ENCODE assay signal across 14 cellular contexts in genomic region chr9:110252509-110253139, GRCh38. TPM values are rescaled to one million over a fixed set of nuclear protein-coding genes. Genes with fewer than 3 reads are reported as not detected.
DNase-seq lines count a peak whose midpoint lies in the region; ATAC-seq and TF ChIP-seq lines count a peak whose summit lies in the region.
"Had no signal": no experiment of that assay in that cellular context is flagged by ENCODE, and none has a peak within 500 bp of the region (broad histone marks: within the 10 kb centered on the region; RNA-seq: fewer than 3 reads in every experiment).

No MANE protein-coding gene starts in this region.

- no peaks in the 10 kb centered on the region for H3K9me3 Mint-ChIP-seq in activated naive CD4-positive, alpha-beta T cell treated with anti-CD3 and anti-CD28 coated beads for 36 hours
- H3K9me3 Mint-ChIP-seq in WTC11: no peaks in the 10 kb centered on the region

- no peak for TF ChIP-seq CTCF in WTC11 (IDR thresholded peaks at IDR 0.05)
- no peak for TF ChIP-seq CTCF in fibroblast of the aortic adventitia (IDR thresholded peaks at IDR 0.05; ENCODE audit: insufficient read depth, low read length)

- H3K4me3 Mint-ChIP-seq in activated naive CD4-positive, alpha-beta T cell treated with anti-CD3 and anti-CD28 coated beads for 36 hours: peak overlapping the region; percentile 4
- H3K4me3 Mint-ChIP-seq in WTC11: peak overlapping the region; percentile 98; the same call in 1 of the 2 replicates

- peak overlapping the region; percentile 37 for H3K27ac ChIP-seq in stomach smooth muscle (ENCODE audit: low read length)
- H3K27ac ChIP-seq: thoracic aorta had no signal

- CTCF ChIA-PET in activated naive CD4-positive, alpha-beta T cell treated with anti-CD3 and anti-CD28 coated beads for 36 hours (lab: Charles Lee): interaction anchor here (0.6 kb wide), 1 partner anchor 841 kb away, joined by 4 read pairs; no protein-coding TSS in a partner anchor
- CTCF ChIA-PET in WTC11 (lab: Charles Lee): no interaction called here

- H3K9me3 ChIP-seq in stomach smooth muscle (ENCODE audit: control insufficient read depth in 2 of 2, low read length in 2 of 2): no peaks in the 10 kb centered on the region
- H3K9me3 ChIP-seq: BE2C, thoracic aorta had no signal

- no peaks in the 10 kb centered on the region for H3K27me3 Mint-ChIP-seq in activated naive CD4-positive, alpha-beta T cell treated with anti-CD3 and anti-CD28 coated beads for 36 hours (ENCODE audit: low read depth)
- H3K27me3 Mint-ChIP-seq in WTC11 (ENCODE audit: low read depth): no peaks in the 10 kb centered on the region

- intact Hi-C loops in activated naive CD4-positive, alpha-beta T cell treated with anti-CD3 and anti-CD28 coated beads for 36 hours (cut with micrococcal nuclease): loop anchor here (10.0 kb wide), 1 partner anchor 1662 kb away; no protein-coding TSS in a partner anchor

- no peak overlapping the region for H3K27ac Mint-ChIP-seq in activated naive CD4-positive, alpha-beta T cell treated with anti-CD3 and anti-CD28 coated beads for 36 hours
- H3K27ac Mint-ChIP-seq in WTC11: peak overlapping the region; percentile 74; the same call in 1 of the 2 replicates

- H3K4me1 Mint-ChIP-seq in activated naive CD4-positive, alpha-beta T cell treated with anti-CD3 and anti-CD28 coated beads for 36 hours (ENCODE audit: low read depth): peaks cover 46% of the 10 kb centered on the region
- peaks cover 35% of the 10 kb centered on the region for H3K4me1 Mint-ChIP-seq in WTC11

- H3K4me3 ChIP-seq in fibroblast of the aortic adventitia (ENCODE audit: low read depth, low read length): peak overlapping the region; percentile 11
- no peak overlapping the region for H3K4me3 ChIP-seq in stomach smooth muscle (ENCODE audit: low read length in 2 of 2)
- H3K4me3 ChIP-seq: thoracic aorta had no signal

- H3K36me3 ChIP-seq in stomach smooth muscle (ENCODE audit: control insufficient read depth in 2 of 2, insufficient read depth in 2 of 2, low read length in 2 of 2): peaks cover 6 to 11% of the 10 kb centered on the region in 2 donors

- H3K27me3 ChIP-seq in stomach smooth muscle (ENCODE audit: control insufficient read depth in 1 of 2, insufficient read depth in 2 of 2, low read length in 2 of 2): no peaks in the 10 kb centered on the region
- H3K27me3 ChIP-seq: BE2C had no signal

- peaks cover 48% of the 10 kb centered on the region for H3K36me3 Mint-ChIP-seq in activated naive CD4-positive, alpha-beta T cell treated with anti-CD3 and anti-CD28 coated beads for 36 hours (ENCODE audit: low read depth)
- H3K36me3 Mint-ChIP-seq in WTC11: peaks cover 18% of the 10 kb centered on the region

- DNase-seq in activated naive CD4-positive, alpha-beta T cell treated with anti-CD3 and anti-CD28 coated beads for 36 hours: no peak
- DNase-seq in activated naive CD4-positive, alpha-beta T cell (lab: John Stamatoyannopoulos, UW): no peak
- DNase-seq in WTC11 (ENCODE audit: low spot score): no peak
- DNase-seq in fibroblast of the aortic adventitia (ENCODE audit: low read depth): no peak
- DNase-seq in RKO (ENCODE audit: low spot score): no peak
- DNase-seq in DMS79 treated with DMSO at 0.1 percent for 48 hours (lab: John Stamatoyannopoulos, UW): no peak
- DNase-seq: amniotic stem cell, BE2C, NCI-H2029 treated with DMSO at 0.1 percent for 48 hours, posterior cingulate gyrus had no signal

- no peak overlapping the region for H3K9ac ChIP-seq in stomach smooth muscle (ENCODE audit: low read length in 2 of 2)

- POLR2A ChIA-PET in WTC11 (lab: Charles Lee): no interaction called here

- peaks cover 4% of the 10 kb centered on the region for H3K4me1 ChIP-seq in stomach smooth muscle (ENCODE audit: control insufficient read depth, insufficient read depth, low read length)
- H3K4me1 ChIP-seq: BE2C had no signal

- ATAC-seq in WTC11: no peak
- no peak for ATAC-seq in HG03039 (IDR thresholded peaks at IDR 0.05; ENCODE audit: unreplicated experiment)

TF ChIP-seq in WTC11, 78 proteins besides CTCF, POLR2A, EP300 and RAD21 (continues in another document):
- no peak for TF ChIP-seq SMAD3 (CRISPR knock-in tag; IDR thresholded peaks at IDR 0.05; ENCODE audit: borderline replicate concordance)
- TF ChIP-seq ATF2 (CRISPR knock-in tag; IDR thresholded peaks at IDR 0.05; ENCODE audit: borderline replicate concordance, low read depth): no peak
- TF ChIP-seq ZSCAN18 (CRISPR knock-in tag; IDR thresholded peaks at IDR 0.05): no peak
- no peak for TF ChIP-seq MLX (CRISPR knock-in tag; IDR thresholded peaks at IDR 0.05)
- TF ChIP-seq NFYB (CRISPR knock-in tag; conservative IDR thresholded peaks at IDR 0.05; ENCODE audit: low read depth): no peak
- TF ChIP-seq EMX1 (CRISPR knock-in tag; IDR thresholded peaks at IDR 0.05): no peak
- TF ChIP-seq ZNF219 (CRISPR knock-in tag; IDR thresholded peaks at IDR 0.05; ENCODE audit: borderline replicate concordance): no peak
- TF ChIP-seq MXD4 (CRISPR knock-in tag; IDR thresholded peaks at IDR 0.05; ENCODE audit: borderline replicate concordance): no peak
- no peak for TF ChIP-seq TEAD4 (CRISPR knock-in tag; IDR thresholded peaks at IDR 0.05)
- no peak for TF ChIP-seq MAX (CRISPR knock-in tag; IDR thresholded peaks at IDR 0.05)
- TF ChIP-seq ZNF263 (CRISPR knock-in tag; IDR thresholded peaks at IDR 0.05; ENCODE audit: low read depth): no peak
- no peak for TF ChIP-seq PREB (CRISPR knock-in tag; IDR thresholded peaks at IDR 0.05; ENCODE audit: borderline replicate concordance)
- no peak for TF ChIP-seq GABPB1 (CRISPR knock-in tag; IDR thresholded peaks at IDR 0.05)
- TF ChIP-seq IRF2 (CRISPR knock-in tag; IDR thresholded peaks at IDR 0.05; ENCODE audit: borderline replicate concordance, low read depth): no peak
- no peak for TF ChIP-seq CREM (CRISPR knock-in tag; IDR thresholded peaks at IDR 0.05)
- TF ChIP-seq OVOL2 (CRISPR knock-in tag; IDR thresholded peaks at IDR 0.05; ENCODE audit: borderline replicate concordance): no peak
- no peak for TF ChIP-seq E2F1 (CRISPR knock-in tag; IDR thresholded peaks at IDR 0.05)
- no peak for TF ChIP-seq NR1H2 (CRISPR knock-in tag; IDR thresholded peaks at IDR 0.05)

RNA-seq across cellular contexts. Expression of gene TXN, which starts 3.7 kb away (rescaled TPM):
- total RNA-seq in activated naive CD4-positive, alpha-beta T cell treated with anti-CD3 and anti-CD28 coated beads for 36 hours: 100 to 1,000 TPM; 460 to 475 TPM
- total RNA-seq in WTC11 (2021): 245 to 265 TPM (median 263 TPM) in 3 replicates
- 316 and 708 TPM in 2 replicates for total RNA-seq in fibroblast of the aortic adventitia (ENCODE audit: low replicate concordance)

RNA-seq across cellular contexts. Expression of gene C9orf152, which starts 44.7 kb away (rescaled TPM):
- not detected for total RNA-seq in activated naive CD4-positive, alpha-beta T cell treated with anti-CD3 and anti-CD28 coated beads for 36 hours
- total RNA-seq in WTC11 (2021): 0.11 TPM in 1 of 3 replicates, not detected in the others
- 0.16 TPM in 1 of 2 replicates, not detected in the other for total RNA-seq in fibroblast of the aortic adventitia (ENCODE audit: low replicate concordance)
- total RNA-seq: kidney epithelial cell had no signal
